ENCODE assay signal across 19 cellular contexts in genomic region chr16:2243781-2244180, GRCh38.
"Had no signal": no experiment of that assay in that cellular context is flagged by ENCODE, and none has a peak within 500 bp of the region (broad histone marks: within the 10 kb centered on the region; RNA-seq: fewer than 3 reads in every experiment).

No MANE protein-coding gene starts in this region.

- H3K4me3 ChIP-seq: esophagus squamous epithelium, gastroesophageal sphincter, left lung, lower lobe of right lung, ovary, right atrium auricular region, suprapubic skin, thyroid gland, upper lobe of left lung, uterus had no signal

- H3K27ac ChIP-seq: epithelial cell of prostate, esophagus squamous epithelium, gastroesophageal sphincter, left lung, lower lobe of right lung, ovary, right atrium auricular region, suprapubic skin, thyroid gland, upper lobe of left lung, uterus had no signal

- DNase-seq: cortex of kidney; effector memory CD4-positive, alpha-beta T cell; esophagus squamous epithelium; foreskin fibroblast; glutamatergic neuron; islet precursor cell; left lung; lower lobe of right lung; ovary; small intestine; stimulated activated CD4-positive, alpha-beta T cell treated with anti-CD3 and anti-CD28 coated beads, Interleukin-12 subunit alpha, Interleukin-12 subunit beta, amount 100 ng/mL, for 4 hours; stimulated activated naive CD4-positive, alpha-beta T cell; thyroid gland; uterus had no signal

- ATAC-seq: gastroesophageal sphincter, left lung had no signal

- H3K9me3 ChIP-seq: esophagus squamous epithelium, gastroesophageal sphincter, left lung, lower lobe of right lung, ovary, right atrium auricular region, suprapubic skin, thyroid gland, upper lobe of left lung, uterus had no signal

- H3K36me3 ChIP-seq: ovary, uterus had no signal

- H3K27me3 ChIP-seq: esophagus squamous epithelium, gastroesophageal sphincter, ovary, right atrium auricular region, suprapubic skin, thyroid gland, upper lobe of left lung, uterus had no signal

- H3K4me1 ChIP-seq: lower lobe of right lung, right atrium auricular region, thyroid gland, uterus had no signal
